In genomic region chr16:17591655-17592405, GRCh38 we compare ENCODE assay signal across 13 cellular contexts.
DNase-seq lines count a peak whose midpoint lies in the region; ATAC-seq and TF ChIP-seq lines count a peak whose summit lies in the region.
"Had no signal": no experiment of that assay in that cellular context is flagged by ENCODE, and none has a peak within 500 bp of the region (broad histone marks: within the 10 kb centered on the region; RNA-seq: fewer than 3 reads in every experiment).

No MANE protein-coding gene starts in this region.

- no peak for TF ChIP-seq CTCF in natural killer cell (IDR thresholded peaks at IDR 0.05)

- no peaks in the 10 kb centered on the region for H3K9me3 Mint-ChIP-seq in activated CD4-positive, alpha-beta T cell treated with anti-CD3 and anti-CD28 coated beads, Interleukin-2, amount 10 ng/mL, durations not matched to agents 7 days and 5 days
- H3K9me3 Mint-ChIP-seq in activated T-helper 2 cell treated with anti-CD3 and anti-CD28 coated beads, Interferon-gamma antibody, Interleukin-2, Interleukin-4, amounts not matched to agents 10 μg/mL and 5 μg/mL and 100 μg/mL, durations not matched to agents 14 hours and 24 hours and 36 hours = peaks cover 12% of the 10 kb centered on the region
- H3K9me3 Mint-ChIP-seq in natural killer cell = no peaks in the 10 kb centered on the region

- intact Hi-C loops in activated T-helper 2 cell treated with anti-CD3 and anti-CD28 coated beads, Interferon-gamma antibody, Interleukin-2, Interleukin-4, amounts not matched to agents 10 μg/mL and 5 μg/mL and 100 μg/mL, durations not matched to agents 14 hours and 24 hours and 36 hours (cut with micrococcal nuclease) = loop anchor here (1.0 to 5.0 kb wide), 2 partner anchors 13 to 120 kb away; partner anchors contain the start of gene XYLT1
- intact Hi-C loops in natural killer cell (cut with micrococcal nuclease) = no loop called here

- CTCF ChIA-PET in activated CD4-positive, alpha-beta T cell treated with anti-CD3 and anti-CD28 coated beads, Interleukin-2, amount 10 ng/mL, durations not matched to agents 7 days and 5 days (lab: Charles Lee) = no interaction called here

- H3K27ac Mint-ChIP-seq in activated CD4-positive, alpha-beta T cell treated with anti-CD3 and anti-CD28 coated beads, Interleukin-2, amount 10 ng/mL, durations not matched to agents 7 days and 5 days = peak overlapping the region; percentile 81
- peak overlapping the region; percentile 97 for H3K27ac Mint-ChIP-seq in activated T-helper 2 cell treated with anti-CD3 and anti-CD28 coated beads, Interferon-gamma antibody, Interleukin-2, Interleukin-4, amounts not matched to agents 10 μg/mL and 5 μg/mL and 100 μg/mL, durations not matched to agents 14 hours and 24 hours and 36 hours
- peak overlapping the region; percentile 73 to 79 for H3K27ac Mint-ChIP-seq in natural killer cell
- H3K27ac Mint-ChIP-seq: WTC11 had no signal

- POLR2A ChIA-PET in activated CD4-positive, alpha-beta T cell treated with anti-CD3 and anti-CD28 coated beads, Interleukin-2, amount 10 ng/mL, durations not matched to agents 7 days and 5 days (lab: Charles Lee) = no interaction called here

- H3K36me3 Mint-ChIP-seq in activated CD4-positive, alpha-beta T cell treated with anti-CD3 and anti-CD28 coated beads, Interleukin-2, amount 10 ng/mL, durations not matched to agents 7 days and 5 days (ENCODE audit: low read depth) = no peaks in the 10 kb centered on the region
- H3K36me3 Mint-ChIP-seq in activated T-helper 2 cell treated with anti-CD3 and anti-CD28 coated beads, Interferon-gamma antibody, Interleukin-2, Interleukin-4, amounts not matched to agents 10 μg/mL and 5 μg/mL and 100 μg/mL, durations not matched to agents 14 hours and 24 hours and 36 hours (ENCODE audit: low read depth) = peaks cover 9% of the 10 kb centered on the region
- no peaks in the 10 kb centered on the region for H3K36me3 Mint-ChIP-seq in natural killer cell

- peaks cover 7% of the 10 kb centered on the region for H3K4me1 Mint-ChIP-seq in activated CD4-positive, alpha-beta T cell treated with anti-CD3 and anti-CD28 coated beads, Interleukin-2, amount 10 ng/mL, durations not matched to agents 7 days and 5 days
- peaks cover 27% of the 10 kb centered on the region for H3K4me1 Mint-ChIP-seq in activated T-helper 2 cell treated with anti-CD3 and anti-CD28 coated beads, Interferon-gamma antibody, Interleukin-2, Interleukin-4, amounts not matched to agents 10 μg/mL and 5 μg/mL and 100 μg/mL, durations not matched to agents 14 hours and 24 hours and 36 hours (ENCODE audit: low read depth)
- H3K4me1 Mint-ChIP-seq in natural killer cell = peaks cover 8 to 20% of the 10 kb centered on the region in 2 donors

- H3K4me3 Mint-ChIP-seq in activated CD4-positive, alpha-beta T cell treated with anti-CD3 and anti-CD28 coated beads, Interleukin-2, amount 10 ng/mL, durations not matched to agents 7 days and 5 days = peak overlapping the region; percentile 11
- H3K4me3 Mint-ChIP-seq in activated T-helper 2 cell treated with anti-CD3 and anti-CD28 coated beads, Interferon-gamma antibody, Interleukin-2, Interleukin-4, amounts not matched to agents 10 μg/mL and 5 μg/mL and 100 μg/mL, durations not matched to agents 14 hours and 24 hours and 36 hours (ENCODE audit: low read depth) = peak overlapping the region; percentile 34
- peak overlapping the region; percentile 63 for H3K4me3 Mint-ChIP-seq in natural killer cell
- H3K4me3 Mint-ChIP-seq: WTC11 had no signal

- DNase-seq in activated CD4-positive, alpha-beta T cell treated with anti-CD3 and anti-CD28 coated beads, Interleukin-2, amount 10 ng/mL, durations not matched to agents 7 days and 5 days = peak; percentile 8
- no peak for DNase-seq in activated CD4-positive, alpha-beta T cell treated with anti-CD3 and anti-CD28 coated beads, Interleukin-2, amount 50 U/mL, for 48 hours
- DNase-seq in NCI-H748 treated with DMSO at 0.1 percent for 48 hours (lab: John Stamatoyannopoulos, UW) (peak; percentile 2), natural killer cell (no peak), NK-92 (lab: John Stamatoyannopoulos, UW; ENCODE audit: unreplicated experiment) (no peak), NCI-H1092 (lab: John Stamatoyannopoulos, UW) (no peak)
- no peak for DNase-seq in activated T-helper 2 cell treated with anti-CD3 and anti-CD28 coated beads, Interferon-gamma antibody, Interleukin-2, Interleukin-4, amounts not matched to agents 10 μg/mL and 5 μg/mL and 100 μg/mL, durations not matched to agents 14 hours and 24 hours and 36 hours (ENCODE audit: low spot score)
- DNase-seq: NCI-H187 treated with DMSO at 0.1 percent for 48 hours, occipital lobe, SJCRH30 had no signal

- H3K27me3 Mint-ChIP-seq in activated CD4-positive, alpha-beta T cell treated with anti-CD3 and anti-CD28 coated beads, Interleukin-2, amount 10 ng/mL, durations not matched to agents 7 days and 5 days = peaks cover 4% of the 10 kb centered on the region
- no peaks in the 10 kb centered on the region for H3K27me3 Mint-ChIP-seq in activated T-helper 2 cell treated with anti-CD3 and anti-CD28 coated beads, Interferon-gamma antibody, Interleukin-2, Interleukin-4, amounts not matched to agents 10 μg/mL and 5 μg/mL and 100 μg/mL, durations not matched to agents 14 hours and 24 hours and 36 hours (ENCODE audit: low read depth)
- H3K27me3 Mint-ChIP-seq in natural killer cell (ENCODE audit: low read depth in 2 of 2) = peaks cover 23 to 62% of the 10 kb centered on the region in 2 donors

- ATAC-seq in natural killer cell (peak; percentile 22 to 53 (median 37)), HG03175 (IDR thresholded peaks at IDR 0.05; ENCODE audit: unreplicated experiment) (no peak)
- ATAC-seq: A549, WTC11 had no signal

Comparison
In these comparisons a context has a peak if more than half of its experiments do, and no peak if none do; other contexts are left out.
1. DNase-seq: peak in activated CD4-positive, alpha-beta T cell treated with anti-CD3 and anti-CD28 coated beads, Interleukin-2, amount 10 ng/mL, durations not matched to agents 7 days and 5 days (single experiment) and NCI-H748 treated with DMSO at 0.1 percent for 48 hours (single experiment); none in activated CD4-positive, alpha-beta T cell treated with anti-CD3 and anti-CD28 coated beads, Interleukin-2, amount 50 U/mL, for 48 hours (0 of 2), activated T-helper 2 cell treated with anti-CD3 and anti-CD28 coated beads, Interferon-gamma antibody, Interleukin-2, Interleukin-4, amounts not matched to agents 10 μg/mL and 5 μg/mL and 100 μg/mL, durations not matched to agents 14 hours and 24 hours and 36 hours (single experiment), natural killer cell (single experiment), NK-92 (single experiment) and NCI-H1092 (single experiment).
2. H3K4me3 Mint-ChIP-seq: peak in every context shown above with its lines; median percentile 63 in natural killer cell; 34 in activated T-helper 2 cell treated with anti-CD3 and anti-CD28 coated beads, Interferon-gamma antibody, Interleukin-2, Interleukin-4, amounts not matched to agents 10 μg/mL and 5 μg/mL and 100 μg/mL, durations not matched to agents 14 hours and 24 hours and 36 hours; 11 in activated CD4-positive, alpha-beta T cell treated with anti-CD3 and anti-CD28 coated beads, Interleukin-2, amount 10 ng/mL, durations not matched to agents 7 days and 5 days.
3. Peak in every context shown above with its lines, with median percentiles within 50 percentile points of each other: H3K27ac Mint-ChIP-seq.